In genomic region chr9:5627686-5628085, GRCh38 we compare ENCODE assay signal across 1 cellular context.
TF ChIP-seq lines count a peak whose summit lies in the region.

No MANE protein-coding gene starts in this region.

TF ChIP-seq in GM12878, 131 proteins besides CTCF, POLR2A, EP300 and RAD21:
- TF ChIP-seq MLLT1 (IDR thresholded peaks at IDR 0.05) (peak; percentile 17; the same call in 1 of the 2 replicates), ZBTB40 (IDR thresholded peaks at IDR 0.05; ENCODE audit: borderline replicate concordance) (0 out of 2 replicates have a peak, but pooled peaks have one; percentile 6), PRDM15 (CRISPR knock-in tag; IDR thresholded peaks at IDR 0.05) (0 out of 2 replicates have a peak, but pooled peaks have one; percentile 34)
TF ChIP-seq in GM12878: peak in this region for 3; not testable (repeated sequence) for 128.
